ENCODE assay signal across 13 cellular contexts in genomic region chr3:134600166-134600670, GRCh38. TPM values are rescaled to one million over a fixed set of nuclear protein-coding genes. Genes with fewer than 3 reads are reported as not detected.
DNase-seq lines count a peak whose midpoint lies in the region; TF ChIP-seq lines count a peak whose summit lies in the region.
"Had no signal": no experiment of that assay in that cellular context is flagged by ENCODE, and none has a peak within 500 bp of the region (broad histone marks: within the 10 kb centered on the region; RNA-seq: fewer than 3 reads in every experiment).

No MANE protein-coding gene starts in this region.

- H3K27ac ChIP-seq in mammary epithelial cell (ENCODE audit: insufficient read depth, low read depth, low read length) (no peak overlapping the region), stomach (no peak overlapping the region), transverse colon (no peak overlapping the region)

- 53% methylated on average over 1 of the region's 2 CpGs for WGBS in mammary epithelial cell (ENCODE audit: low coverage, missing lambda C conversion rate)
- WGBS in stomach, 5 donors = 13 to 32% (median 20%) methylated on average over 2 of the region's 2 CpGs
- 17 to 46% methylated on average over 1 to 2 of the region's 2 CpGs for WGBS in transverse colon (ENCODE audit: low coverage in 1 of 2), 2 donors

- DNase-seq in NCI-H82 (lab: John Stamatoyannopoulos, UW) (peak; percentile 46), NCI-H82 treated with DMSO at 0.1 percent for 48 hours (lab: John Stamatoyannopoulos, UW; ENCODE audit: unreplicated experiment) (no peak), KBM-7 (peak; percentile 28), mammary epithelial cell (no peak), non-pigmented ciliary epithelial cell (ENCODE audit: low read depth) (peak; percentile 47), stomach (no peak), HUDEP-2 (lab: John Stamatoyannopoulos, UW; ENCODE audit: unreplicated experiment in 76 of 76) (no peak), transverse colon (no peak)
- DNase-seq: NCI-H1417 treated with DMSO at 0.1 percent for 48 hours had no signal

- H3K4me3 ChIP-seq in mammary epithelial cell (replicated peaks in 1 of 3; ENCODE audit: insufficient read depth in 1 of 3, low read depth in 2 of 3, low read length in 3 of 3) = no peak overlapping the region
- H3K4me3 ChIP-seq in stomach = no peak overlapping the region
- H3K4me3 ChIP-seq in transverse colon = no peak overlapping the region
- H3K4me3 ChIP-seq: lung had no signal

- no peaks in the 10 kb centered on the region for H3K79me2 ChIP-seq in mammary epithelial cell (ENCODE audit: insufficient read depth, low read length)

- H3K9me3 ChIP-seq in mammary epithelial cell (replicated peaks; ENCODE audit: insufficient read depth, low read length) = peaks cover 10% of the 10 kb centered on the region
- no peaks in the 10 kb centered on the region for H3K9me3 ChIP-seq in stomach
- H3K9me3 ChIP-seq in transverse colon = no peaks in the 10 kb centered on the region

- no peak overlapping the region for H3K9ac ChIP-seq in mammary epithelial cell (ENCODE audit: insufficient read depth, low read length)

- TF ChIP-seq CTCF in mammary epithelial cell (conservative IDR thresholded peaks at IDR 0.05 in 1 of 2, IDR thresholded peaks at IDR 0.05 in 1 of 2; ENCODE audit: extremely low read depth in 1 of 2, insufficient read depth in 1 of 2, low read depth in 1 of 2, low read length in 2 of 2) = no peak
- no peak for TF ChIP-seq CTCF in stomach (IDR thresholded peaks at IDR 0.05)
- no peak for TF ChIP-seq CTCF in transverse colon (IDR thresholded peaks at IDR 0.05)

- dilution Hi-C loops in mammary epithelial cell (cut with HindIII; ENCODE audit: low sequenced_read_pairs) = no loop called here

- CTCF ChIA-PET in mammary epithelial cell (lab: Charles Lee; ENCODE audit: low non-redundant PET) = interaction anchor here (0.5 to 0.7 kb wide), 2 partner anchors 122 to 155 kb away, joined by 5 read pairs; no protein-coding TSS in a partner anchor

- peak overlapping the region; percentile 92 for H2AFZ ChIP-seq in mammary epithelial cell (ENCODE audit: low read depth, low read length)

- H3K36me3 ChIP-seq in mammary epithelial cell (ENCODE audit: insufficient read depth, low read length) (no peaks in the 10 kb centered on the region), stomach (peaks cover 0 to 12% (median 0%) of the 10 kb centered on the region in 4 donors), transverse colon (no peaks in the 10 kb centered on the region)

- H3K4me1 ChIP-seq in mammary epithelial cell (ENCODE audit: insufficient read depth, low read length) = peaks cover 19% of the 10 kb centered on the region
- H3K4me1 ChIP-seq in stomach = peaks cover 0 to 24% (median 9%) of the 10 kb centered on the region in 4 donors
- peaks cover 0 to 2% (median 0%) of the 10 kb centered on the region in 4 donors for H3K4me1 ChIP-seq in transverse colon

- no TSS peak for BruUV-seq in mammary epithelial cell (replicated peaks; lab: Mats Ljungman, UMichigan)

- H3K4me2 ChIP-seq in mammary epithelial cell (ENCODE audit: insufficient read depth, low read depth, low read length) = no peak overlapping the region

- no peak for TF ChIP-seq POLR2A in stomach (IDR thresholded peaks at IDR 0.05)
- TF ChIP-seq POLR2A in transverse colon (IDR thresholded peaks at IDR 0.05) = no peak

- intact Hi-C loops in mammary epithelial cell (cut with micrococcal nuclease) (loop anchor here (1.0 to 2.0 kb wide), 3 partner anchors 155 to 1295 kb away; partner anchors contain the start of gene EPHB1), stomach (cut with DNase I; ENCODE audit: low total_unique reads) (no loop called here), transverse colon (cut with DNase I; ENCODE audit: low total_unique reads) (loop anchor here (2.0 to 10.0 kb wide), 2 partner anchors 155 to 1295 kb away; no protein-coding TSS in a partner anchor)

- in situ Hi-C loops in KBM-7 (cut with MboI; ENCODE audit: low pct_unique_long_range_greater_than_20kb, low sequenced_read_pairs) = no loop called here
- in situ Hi-C loops in mammary epithelial cell (cut with MboI; ENCODE audit: low sequenced_read_pairs in 2 of 2) = loop anchor here (10.0 to 25.0 kb wide), 3 partner anchors 155 to 1287 kb away; no protein-coding TSS in a partner anchor
- in situ Hi-C loops in transverse colon (cut with MboI; ENCODE audit: low pct_ligation_motif_present in 1 of 4, low pct_unique_long_range_greater_than_20kb in 1 of 4, low sequenced_read_pairs in 3 of 4) = loop anchor here in 1 of 4 donors (25.0 kb wide), 1 partner anchor 1287 kb away; no protein-coding TSS in a partner anchor

- H4K20me1 ChIP-seq in mammary epithelial cell (ENCODE audit: insufficient read depth, low read length) = no peaks in the 10 kb centered on the region

- H3K27me3 ChIP-seq in mammary epithelial cell (ENCODE audit: insufficient read depth, low read length) = no peaks in the 10 kb centered on the region
- no peaks in the 10 kb centered on the region for H3K27me3 ChIP-seq in stomach
- no peaks in the 10 kb centered on the region for H3K27me3 ChIP-seq in transverse colon

- TF ChIP-seq EP300 in stomach (IDR thresholded peaks at IDR 0.05) = no peak
- TF ChIP-seq EP300 in transverse colon (IDR thresholded peaks at IDR 0.05; ENCODE audit: low read depth) = no peak

RNA-seq across cellular contexts. Expression of gene KY, which starts 50.6 kb away (rescaled TPM):
- total RNA-seq in mammary epithelial cell (under 1 TPM in 1 of 2 donors, not detected in 1; 0.33 TPM), stomach (1 to 10 TPM in 1 of 5 donors, under 1 TPM in 1, not detected in 3; 0.55 to 3.6 TPM), transverse colon (under 1 TPM in 1 of 4 donors, not detected in 3; 0.41 TPM)
- polyA plus RNA-seq in mammary epithelial cell (0.03 TPM), stomach (under 1 TPM; 0.12 to 0.31 (median 0.25) TPM)
- not detected for polyA minus RNA-seq in mammary epithelial cell
- total RNA-seq: A172, subcutaneous adipose tissue had no signal
- polyA plus RNA-seq: IgD-negative memory B cell had no signal

Comparison
In these comparisons a context has a peak if more than half of its experiments do, and no peak if none do; other contexts are left out.
1. DNase-seq: peak in NCI-H82 (single experiment), KBM-7 (single experiment) and non-pigmented ciliary epithelial cell (single experiment); none in NCI-H82 treated with DMSO at 0.1 percent for 48 hours (single experiment), mammary epithelial cell (single experiment), stomach (single experiment), HUDEP-2 (0 of 76) and transverse colon (single experiment).